16 cellular contexts compared by ENCODE assay signal in genomic region chr22:31461699-31462098, GRCh38. TPM values are rescaled to one million over a fixed set of nuclear protein-coding genes. Genes with fewer than 3 reads are reported as not detected.
DNase-seq lines count a peak whose midpoint lies in the region; ATAC-seq and TF ChIP-seq lines count a peak whose summit lies in the region.
"Had no signal": no experiment of that assay in that cellular context is flagged by ENCODE, and none has a peak within 500 bp of the region (broad histone marks: within the 10 kb centered on the region; RNA-seq: fewer than 3 reads in every experiment).

No MANE protein-coding gene starts in this region.

- ATAC-seq in GM18858 (IDR thresholded peaks at IDR 0.05; ENCODE audit: unreplicated experiment) = no peak
- ATAC-seq: GM23338, HCT116 had no signal

- H3K4me3 Mint-ChIP-seq in activated naive CD4-positive, alpha-beta T cell treated with anti-CD3 and anti-CD28 coated beads, Interleukin-2, amount 50 U/mL, for 24 hours = no peak overlapping the region
- H3K4me3 Mint-ChIP-seq in activated T-helper 2 cell treated with anti-CD3 and anti-CD28 coated beads, Interferon-gamma antibody, Interleukin-2, Interleukin-4, amounts not matched to agents 10 μg/mL and 5 μg/mL and 100 μg/mL, durations not matched to agents 14 hours and 24 hours and 36 hours (ENCODE audit: low read depth) = no peak overlapping the region
- peak overlapping the region; percentile 57 for H3K4me3 Mint-ChIP-seq in endothelial cell (ENCODE audit: unreplicated experiment)
- H3K4me3 Mint-ChIP-seq: CD4-positive, alpha-beta memory T cell; GM23338; H9 had no signal

- DNase-seq in activated naive CD4-positive, alpha-beta T cell treated with Interleukin-2 at 50 U/mL for 16 hours = no peak
- DNase-seq in activated T-helper 2 cell treated with anti-CD3 and anti-CD28 coated beads, Interferon-gamma antibody, Interleukin-2, Interleukin-4, amounts not matched to agents 10 μg/mL and 5 μg/mL and 100 μg/mL, durations not matched to agents 14 hours and 24 hours and 36 hours (ENCODE audit: low spot score) = no peak
- DNase-seq in endothelial cell (ENCODE audit: low spot score) = no peak
- DNase-seq in NCI-H446 (lab: John Stamatoyannopoulos, UW) = no peak
- DNase-seq: C1 segment of cervical spinal cord; Calu3; CD4-positive, alpha-beta memory T cell; COR-L47; DMS53; DMS79 treated with DMSO at 0.1 percent for 48 hours; GF-D8; H9 had no signal

- peaks cover 14% of the 10 kb centered on the region for H3K36me3 Mint-ChIP-seq in activated naive CD4-positive, alpha-beta T cell treated with anti-CD3 and anti-CD28 coated beads, Interleukin-2, amount 50 U/mL, for 24 hours
- H3K36me3 Mint-ChIP-seq in activated T-helper 2 cell treated with anti-CD3 and anti-CD28 coated beads, Interferon-gamma antibody, Interleukin-2, Interleukin-4, amounts not matched to agents 10 μg/mL and 5 μg/mL and 100 μg/mL, durations not matched to agents 14 hours and 24 hours and 36 hours (ENCODE audit: low read depth) = peaks cover 75% of the 10 kb centered on the region
- peaks cover 37% of the 10 kb centered on the region for H3K36me3 Mint-ChIP-seq in endothelial cell (ENCODE audit: low read depth, unreplicated experiment)

- H3K9me3 Mint-ChIP-seq in activated naive CD4-positive, alpha-beta T cell treated with anti-CD3 and anti-CD28 coated beads, Interleukin-2, amount 50 U/mL, for 24 hours = no peaks in the 10 kb centered on the region
- no peaks in the 10 kb centered on the region for H3K9me3 Mint-ChIP-seq in activated T-helper 2 cell treated with anti-CD3 and anti-CD28 coated beads, Interferon-gamma antibody, Interleukin-2, Interleukin-4, amounts not matched to agents 10 μg/mL and 5 μg/mL and 100 μg/mL, durations not matched to agents 14 hours and 24 hours and 36 hours
- H3K9me3 Mint-ChIP-seq in endothelial cell (ENCODE audit: unreplicated experiment) = no peaks in the 10 kb centered on the region
- H3K9me3 Mint-ChIP-seq: CD4-positive, alpha-beta memory T cell; GM23338; H9 had no signal

- H3K27me3 Mint-ChIP-seq in activated naive CD4-positive, alpha-beta T cell treated with anti-CD3 and anti-CD28 coated beads, Interleukin-2, amount 50 U/mL, for 24 hours = no peaks in the 10 kb centered on the region
- H3K27me3 Mint-ChIP-seq in activated T-helper 2 cell treated with anti-CD3 and anti-CD28 coated beads, Interferon-gamma antibody, Interleukin-2, Interleukin-4, amounts not matched to agents 10 μg/mL and 5 μg/mL and 100 μg/mL, durations not matched to agents 14 hours and 24 hours and 36 hours (ENCODE audit: low read depth) = no peaks in the 10 kb centered on the region
- H3K27me3 Mint-ChIP-seq in endothelial cell (ENCODE audit: unreplicated experiment) = no peaks in the 10 kb centered on the region
- H3K27me3 Mint-ChIP-seq: CD4-positive, alpha-beta memory T cell had no signal

- intact Hi-C loops in activated T-helper 2 cell treated with anti-CD3 and anti-CD28 coated beads, Interferon-gamma antibody, Interleukin-2, Interleukin-4, amounts not matched to agents 10 μg/mL and 5 μg/mL and 100 μg/mL, durations not matched to agents 14 hours and 24 hours and 36 hours (cut with micrococcal nuclease) = no loop called here

- no peak for TF ChIP-seq CTCF in endothelial cell (IDR thresholded peaks at IDR 0.05; ENCODE audit: unreplicated experiment)

- no peaks in the 10 kb centered on the region for H3K4me1 Mint-ChIP-seq in activated naive CD4-positive, alpha-beta T cell treated with anti-CD3 and anti-CD28 coated beads, Interleukin-2, amount 50 U/mL, for 24 hours
- H3K4me1 Mint-ChIP-seq in activated T-helper 2 cell treated with anti-CD3 and anti-CD28 coated beads, Interferon-gamma antibody, Interleukin-2, Interleukin-4, amounts not matched to agents 10 μg/mL and 5 μg/mL and 100 μg/mL, durations not matched to agents 14 hours and 24 hours and 36 hours (ENCODE audit: low read depth) = peaks cover 16% of the 10 kb centered on the region
- H3K4me1 Mint-ChIP-seq in endothelial cell (ENCODE audit: unreplicated experiment) = no peaks in the 10 kb centered on the region
- H3K4me1 Mint-ChIP-seq: GM23338, H9 had no signal

- peak overlapping the region; percentile 17 for H3K27ac Mint-ChIP-seq in activated naive CD4-positive, alpha-beta T cell treated with anti-CD3 and anti-CD28 coated beads, Interleukin-2, amount 50 U/mL, for 24 hours
- peak overlapping the region; percentile 69 for H3K27ac Mint-ChIP-seq in activated T-helper 2 cell treated with anti-CD3 and anti-CD28 coated beads, Interferon-gamma antibody, Interleukin-2, Interleukin-4, amounts not matched to agents 10 μg/mL and 5 μg/mL and 100 μg/mL, durations not matched to agents 14 hours and 24 hours and 36 hours
- no peak overlapping the region for H3K27ac Mint-ChIP-seq in endothelial cell (ENCODE audit: unreplicated experiment)
- H3K27ac Mint-ChIP-seq: GM23338 had no signal

RNA-seq across cellular contexts. Expression of gene EIF4ENIF1, which starts 27.9 kb away (rescaled TPM):
- total RNA-seq in activated T-helper 2 cell treated with anti-CD3 and anti-CD28 coated beads, Interferon-gamma antibody, Interleukin-2, Interleukin-4, amounts not matched to agents 10 μg/mL and 5 μg/mL and 100 μg/mL, durations not matched to agents 14 hours and 24 hours and 36 hours = 96.5 and 103 TPM in 2 replicates
- 35.7 TPM for total RNA-seq in endothelial cell (ENCODE audit: unreplicated experiment)

RNA-seq across cellular contexts. Expression of gene SFI1, which starts 34.6 kb away (rescaled TPM):
- total RNA-seq in activated T-helper 2 cell treated with anti-CD3 and anti-CD28 coated beads, Interferon-gamma antibody, Interleukin-2, Interleukin-4, amounts not matched to agents 10 μg/mL and 5 μg/mL and 100 μg/mL, durations not matched to agents 14 hours and 24 hours and 36 hours = 409 and 435 TPM in 2 replicates
- 24.8 TPM for total RNA-seq in endothelial cell (ENCODE audit: unreplicated experiment)

Comparison
In these comparisons a context has a peak if more than half of its experiments do, and no peak if none do; other contexts are left out.
1. RNA of gene SFI1, which starts 34.6 kb away (total RNA-seq): 409 to 435 TPM in activated T-helper 2 cell treated with anti-CD3 and anti-CD28 coated beads, Interferon-gamma antibody, Interleukin-2, Interleukin-4, amounts not matched to agents 10 μg/mL and 5 μg/mL and 100 μg/mL, durations not matched to agents 14 hours and 24 hours and 36 hours; 24.8 TPM in endothelial cell (single experiment); every median in the first group is over 10 times any median in the second.